In genomic region chr17:69327060-69327831, GRCh38 we compare ENCODE assay signal across 8 cellular contexts. TPM values are rescaled to one million over a fixed set of nuclear protein-coding genes. Genes with fewer than 3 reads are reported as not detected.
A peak's percentile ranks its signal among the peaks of the same experiment; 100 is the strongest.
DNase-seq lines count a peak whose midpoint lies in the region; ATAC-seq and TF ChIP-seq lines count a peak whose summit lies in the region.

A gene with protein sequence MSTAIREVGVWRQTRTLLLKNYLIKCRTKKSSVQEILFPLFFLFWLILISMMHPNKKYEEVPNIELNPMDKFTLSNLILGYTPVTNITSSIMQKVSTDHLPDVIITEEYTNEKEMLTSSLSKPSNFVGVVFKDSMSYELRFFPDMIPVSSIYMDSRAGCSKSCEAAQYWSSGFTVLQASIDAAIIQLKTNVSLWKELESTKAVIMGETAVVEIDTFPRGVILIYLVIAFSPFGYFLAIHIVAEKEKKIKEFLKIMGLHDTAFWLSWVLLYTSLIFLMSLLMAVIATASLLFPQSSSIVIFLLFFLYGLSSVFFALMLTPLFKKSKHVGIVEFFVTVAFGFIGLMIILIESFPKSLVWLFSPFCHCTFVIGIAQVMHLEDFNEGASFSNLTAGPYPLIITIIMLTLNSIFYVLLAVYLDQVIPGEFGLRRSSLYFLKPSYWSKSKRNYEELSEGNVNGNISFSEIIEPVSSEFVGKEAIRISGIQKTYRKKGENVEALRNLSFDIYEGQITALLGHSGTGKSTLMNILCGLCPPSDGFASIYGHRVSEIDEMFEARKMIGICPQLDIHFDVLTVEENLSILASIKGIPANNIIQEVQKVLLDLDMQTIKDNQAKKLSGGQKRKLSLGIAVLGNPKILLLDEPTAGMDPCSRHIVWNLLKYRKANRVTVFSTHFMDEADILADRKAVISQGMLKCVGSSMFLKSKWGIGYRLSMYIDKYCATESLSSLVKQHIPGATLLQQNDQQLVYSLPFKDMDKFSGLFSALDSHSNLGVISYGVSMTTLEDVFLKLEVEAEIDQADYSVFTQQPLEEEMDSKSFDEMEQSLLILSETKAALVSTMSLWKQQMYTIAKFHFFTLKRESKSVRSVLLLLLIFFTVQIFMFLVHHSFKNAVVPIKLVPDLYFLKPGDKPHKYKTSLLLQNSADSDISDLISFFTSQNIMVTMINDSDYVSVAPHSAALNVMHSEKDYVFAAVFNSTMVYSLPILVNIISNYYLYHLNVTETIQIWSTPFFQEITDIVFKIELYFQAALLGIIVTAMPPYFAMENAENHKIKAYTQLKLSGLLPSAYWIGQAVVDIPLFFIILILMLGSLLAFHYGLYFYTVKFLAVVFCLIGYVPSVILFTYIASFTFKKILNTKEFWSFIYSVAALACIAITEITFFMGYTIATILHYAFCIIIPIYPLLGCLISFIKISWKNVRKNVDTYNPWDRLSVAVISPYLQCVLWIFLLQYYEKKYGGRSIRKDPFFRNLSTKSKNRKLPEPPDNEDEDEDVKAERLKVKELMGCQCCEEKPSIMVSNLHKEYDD (N-terminal part only) (minus strand): TSS chr17:69327133. CDS start chr17:69314415, 12,718 bp downstream.

- H3K27ac ChIP-seq in ovary (peak within 1 kb of the TSS; percentile 29 to 58), thymus (ENCODE audit: low read depth) (peak within 1 kb of the TSS; percentile 96)

- TF ChIP-seq POLR2A in ovary (IDR thresholded peaks at IDR 0.05), result peak; percentile 41

- TF ChIP-seq EP300 in ovary (IDR thresholded peaks at IDR 0.05), result no peak

- 0 to 2% (median 1%) methylated on average over 50 to 74 of the region's 74 CpGs for WGBS in ovary, 3 donors
- WGBS in thymus, result under 1% methylated on average over 74 of the region's 74 CpGs

- ATAC-seq in HG02571 (IDR thresholded peaks at IDR 0.05; ENCODE audit: unreplicated experiment), result peak; percentile 92
- peak; percentile 98 for ATAC-seq in Right ventricle myocardium inferior

- H3K36me3 ChIP-seq in ovary (no peaks in the 10 kb centered on the region), thymus (ENCODE audit: control insufficient read depth, insufficient read depth) (no peaks in the 10 kb centered on the region)

- H3K9me3 ChIP-seq in ovary, result no peaks in the 10 kb centered on the region
- no peaks in the 10 kb centered on the region for H3K9me3 ChIP-seq in thymus (ENCODE audit: control insufficient read depth)

- peak within 1 kb of the TSS; percentile 84 for H3K4me3 ChIP-seq in GM08714 (ENCODE audit: low read length)
- peak within 1 kb of the TSS; percentile 77 for H3K4me3 ChIP-seq in ovary
- peak within 1 kb of the TSS; percentile 79 for H3K4me3 ChIP-seq in thymus (ENCODE audit: low read length)

- H3K27me3 ChIP-seq in ovary (no peaks in the 10 kb centered on the region), thymus (ENCODE audit: control insufficient read depth, insufficient read depth) (peaks cover 2% of the 10 kb centered on the region)

- TF ChIP-seq CTCF in ovary (IDR thresholded peaks at IDR 0.05), result no peak

- DNase-seq in NCI-H1048 (lab: John Stamatoyannopoulos, UW), result peak; percentile 80
- peak; percentile 85 for DNase-seq in SKM-1 treated with dmso at 0.1 percent for 144 hours (lab: John Stamatoyannopoulos, UW; ENCODE audit: unreplicated experiment)
- DNase-seq in activated naive CD8-positive, alpha-beta T cell treated with anti-CD3 and anti-CD28 coated beads, Interleukin-2, amount 50 U/mL, for 16 hours (ENCODE audit: low read depth, low spot score), result peak; percentile 59
- peak; percentile 92 for DNase-seq in Right ventricle myocardium inferior (ENCODE audit: missing footprints)
- DNase-seq in ovary, result peak; percentile 81 to 87 (median 84)

- intact Hi-C loops in Right ventricle myocardium inferior (cut with DNase I) (no loop called here), ovary (cut with DNase I) (no loop called here)

- H3K4me1 ChIP-seq in ovary (ENCODE audit: insufficient read depth), result peaks cover 2% of the 10 kb centered on the region
- H3K4me1 ChIP-seq in thymus (ENCODE audit: control insufficient read depth, insufficient read depth, low read length), result peaks cover 5% of the 10 kb centered on the region

RNA-seq across cellular contexts. Expression of the gene that starts here (rescaled TPM):
- total RNA-seq in Right ventricle myocardium inferior (19.3 TPM), ovary (10 to 100 TPM; 13.6 to 34.1 (median 23.7) TPM)
- polyA plus RNA-seq in ovary (10 to 100 TPM in 1 of 2 donors, 1 to 10 TPM in 1; 8.3 to 31.4 TPM), thymus (63.1 TPM)

Comparison
In these comparisons a context has a peak if more than half of its experiments do, and no peak if none do; other contexts are left out.
1. Peak in every context shown above with its lines: DNase-seq, ATAC-seq, H3K4me3 ChIP-seq and H3K27ac ChIP-seq.